In genomic region chr21:39379986-39380891, GRCh38 we compare ENCODE assay signal across 1 cellular context.
TF ChIP-seq lines count a peak whose summit lies in the region.

No MANE protein-coding gene starts in this region.

TF ChIP-seq in HepG2, 621 proteins besides CTCF, POLR2A, EP300 and RAD21 (continued from another document and continues in another):
- TF ChIP-seq SRSF4 (IDR thresholded peaks at IDR 0.05; ENCODE audit: low read depth, low read length, poor library complexity, severe bottlenecking) (no peak), HOXA5 (CRISPR knock-in tag; IDR thresholded peaks at IDR 0.05) (no peak), ZNF101 (CRISPR knock-in tag; IDR thresholded peaks at IDR 0.05; ENCODE audit: borderline replicate concordance, low read depth) (no peak), PLSCR1 (CRISPR knock-in tag; IDR thresholded peaks at IDR 0.05; ENCODE audit: borderline replicate concordance) (no peak), ZNF12 (CRISPR knock-in tag; IDR thresholded peaks at IDR 0.05) (no peak), KLF13 (CRISPR knock-in tag; IDR thresholded peaks at IDR 0.05) (no peak), NFATC3 (CRISPR knock-in tag; IDR thresholded peaks at IDR 0.05) (no peak), ZFP91 (CRISPR knock-in tag; IDR thresholded peaks at IDR 0.05; ENCODE audit: borderline replicate concordance) (peak; percentile 64), PITX1 (CRISPR knock-in tag; IDR thresholded peaks at IDR 0.05) (no peak), SP4 (CRISPR knock-in tag; IDR thresholded peaks at IDR 0.05) (no peak; the same call in 1 of the 2 replicates), ZBTB4 (CRISPR knock-in tag; IDR thresholded peaks at IDR 0.05; ENCODE audit: borderline replicate concordance) (no peak), GLMP (CRISPR knock-in tag; IDR thresholded peaks at IDR 0.05; ENCODE audit: borderline replicate concordance) (no peak), MYNN (CRISPR knock-in tag; IDR thresholded peaks at IDR 0.05; ENCODE audit: low read depth) (no peak), ZSCAN5A (CRISPR knock-in tag; IDR thresholded peaks at IDR 0.05; ENCODE audit: borderline replicate concordance) (peak; percentile 30; the same call in 1 of the 2 replicates), FOXO4 (CRISPR knock-in tag; conservative IDR thresholded peaks at IDR 0.05) (no peak), ZNF121 (CRISPR knock-in tag; IDR thresholded peaks at IDR 0.05) (no peak), ZNF510 (CRISPR knock-in tag; IDR thresholded peaks at IDR 0.05; ENCODE audit: low read depth) (no peak), POGK (CRISPR knock-in tag; conservative IDR thresholded peaks at IDR 0.05) (no peak), JDP2 (CRISPR knock-in tag; IDR thresholded peaks at IDR 0.05; ENCODE audit: borderline replicate concordance) (no peak), ZBED4 (CRISPR knock-in tag; IDR thresholded peaks at IDR 0.05; ENCODE audit: borderline replicate concordance) (peak; percentile 96), ZBTB49 (CRISPR knock-in tag; IDR thresholded peaks at IDR 0.05; ENCODE audit: borderline replicate concordance) (no peak), SSRP1 (CRISPR knock-in tag; IDR thresholded peaks at IDR 0.05) (no peak), NFIB (CRISPR knock-in tag; IDR thresholded peaks at IDR 0.05; ENCODE audit: borderline replicate concordance) (no peak), BORCS8-MEF2B (CRISPR knock-in tag; IDR thresholded peaks at IDR 0.05) (peak; percentile 18; the same call in 1 of the 2 replicates), ATF6 (CRISPR knock-in tag; conservative IDR thresholded peaks at IDR 0.05) (0 out of 2 replicates have a peak, but pooled peaks have one; percentile 75), WIZ (CRISPR knock-in tag; IDR thresholded peaks at IDR 0.05) (no peak), GPBP1L1 (CRISPR knock-in tag; IDR thresholded peaks at IDR 0.05) (no peak), ZFP36L2 (CRISPR knock-in tag; IDR thresholded peaks at IDR 0.05) (no peak), ATF7 (IDR thresholded peaks at IDR 0.05) (no peak), ATF7 (CRISPR knock-in tag; IDR thresholded peaks at IDR 0.05) (no peak), ZKSCAN1 (IDR thresholded peaks at IDR 0.05; ENCODE audit: low read length) (no peak), KDM3A (CRISPR knock-in tag; IDR thresholded peaks at IDR 0.05; ENCODE audit: low read depth) (no peak), POLR2G (IDR thresholded peaks at IDR 0.05; ENCODE audit: low read depth, low read length) (peak; percentile 82)
